ENCODE assay signal across 1 cellular context in the genomic region with DNA sequence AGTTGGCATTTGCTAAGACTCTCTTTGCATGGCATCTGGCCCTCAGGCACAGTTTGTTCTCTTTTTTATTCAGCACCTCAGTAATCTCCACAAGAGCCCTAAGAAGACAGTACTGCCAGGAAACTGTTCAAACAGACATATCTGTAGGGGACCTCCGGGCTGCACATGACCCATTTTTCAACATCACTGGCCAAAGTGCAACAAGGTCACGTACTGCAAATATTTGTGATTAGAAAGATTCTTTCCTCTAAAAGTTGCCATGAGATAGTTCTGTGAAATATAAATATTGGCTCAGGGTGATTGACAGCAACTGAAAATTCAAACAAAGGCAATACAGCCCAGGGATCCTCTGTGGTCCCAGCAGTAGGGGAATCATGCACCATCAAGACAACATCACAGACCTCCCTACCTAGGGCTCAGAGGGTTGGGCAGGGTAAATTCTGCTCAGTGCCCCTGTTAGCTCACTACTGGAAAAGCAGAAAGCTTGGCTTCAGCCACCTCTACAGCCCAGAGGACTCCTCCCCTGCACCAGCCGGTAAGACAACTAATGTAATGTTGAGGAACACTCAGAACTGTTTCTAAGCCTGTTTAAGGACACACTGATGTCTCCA.
A peak's percentile ranks its signal among the peaks of the same experiment; 100 is the strongest.
TF ChIP-seq lines count a peak whose summit lies in the region.

No MANE protein-coding gene starts in this region.

TF ChIP-seq in HepG2, 621 proteins besides CTCF, POLR2A, EP300 and RAD21 (continued from another document and continues in another):
- TF ChIP-seq ZNF784 (CRISPR knock-in tag; IDR thresholded peaks at IDR 0.05; ENCODE audit: borderline replicate concordance) = no peak
- TF ChIP-seq HOXA7 (CRISPR knock-in tag; IDR thresholded peaks at IDR 0.05) = no peak
- no peak for TF ChIP-seq ZKSCAN5 (CRISPR knock-in tag; IDR thresholded peaks at IDR 0.05)
- TF ChIP-seq ZNF451 (CRISPR knock-in tag; IDR thresholded peaks at IDR 0.05) = no peak
- TF ChIP-seq NRL (CRISPR knock-in tag; IDR thresholded peaks at IDR 0.05; ENCODE audit: borderline replicate concordance) = no peak
- peak; percentile 98 to 100 for TF ChIP-seq NR2F1 (CRISPR knock-in tag; IDR thresholded peaks at IDR 0.05)
- no peak for TF ChIP-seq MLLT10 (CRISPR knock-in tag; IDR thresholded peaks at IDR 0.05)
- no peak for TF ChIP-seq PAX8 (CRISPR knock-in tag; IDR thresholded peaks at IDR 0.05; ENCODE audit: borderline replicate concordance)
- TF ChIP-seq, protein P1, sequence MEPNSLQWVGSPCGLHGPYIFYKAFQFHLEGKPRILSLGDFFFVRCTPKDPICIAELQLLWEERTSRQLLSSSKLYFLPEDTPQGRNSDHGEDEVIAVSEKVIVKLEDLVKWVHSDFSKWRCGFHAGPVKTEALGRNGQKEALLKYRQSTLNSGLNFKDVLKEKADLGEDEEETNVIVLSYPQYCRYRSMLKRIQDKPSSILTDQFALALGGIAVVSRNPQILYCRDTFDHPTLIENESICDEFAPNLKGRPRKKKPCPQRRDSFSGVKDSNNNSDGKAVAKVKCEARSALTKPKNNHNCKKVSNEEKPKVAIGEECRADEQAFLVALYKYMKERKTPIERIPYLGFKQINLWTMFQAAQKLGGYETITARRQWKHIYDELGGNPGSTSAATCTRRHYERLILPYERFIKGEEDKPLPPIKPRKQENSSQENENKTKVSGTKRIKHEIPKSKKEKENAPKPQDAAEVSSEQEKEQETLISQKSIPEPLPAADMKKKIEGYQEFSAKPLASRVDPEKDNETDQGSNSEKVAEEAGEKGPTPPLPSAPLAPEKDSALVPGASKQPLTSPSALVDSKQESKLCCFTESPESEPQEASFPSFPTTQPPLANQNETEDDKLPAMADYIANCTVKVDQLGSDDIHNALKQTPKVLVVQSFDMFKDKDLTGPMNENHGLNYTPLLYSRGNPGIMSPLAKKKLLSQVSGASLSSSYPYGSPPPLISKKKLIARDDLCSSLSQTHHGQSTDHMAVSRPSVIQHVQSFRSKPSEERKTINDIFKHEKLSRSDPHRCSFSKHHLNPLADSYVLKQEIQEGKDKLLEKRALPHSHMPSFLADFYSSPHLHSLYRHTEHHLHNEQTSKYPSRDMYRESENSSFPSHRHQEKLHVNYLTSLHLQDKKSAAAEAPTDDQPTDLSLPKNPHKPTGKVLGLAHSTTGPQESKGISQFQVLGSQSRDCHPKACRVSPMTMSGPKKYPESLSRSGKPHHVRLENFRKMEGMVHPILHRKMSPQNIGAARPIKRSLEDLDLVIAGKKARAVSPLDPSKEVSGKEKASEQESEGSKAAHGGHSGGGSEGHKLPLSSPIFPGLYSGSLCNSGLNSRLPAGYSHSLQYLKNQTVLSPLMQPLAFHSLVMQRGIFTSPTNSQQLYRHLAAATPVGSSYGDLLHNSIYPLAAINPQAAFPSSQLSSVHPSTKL (CRISPR knock-in tag; IDR thresholded peaks at IDR 0.05) = peak; percentile 100
- TF ChIP-seq EEA1 (CRISPR knock-in tag; IDR thresholded peaks at IDR 0.05; ENCODE audit: borderline replicate concordance) = no peak
- TF ChIP-seq HOXA5 (CRISPR knock-in tag; IDR thresholded peaks at IDR 0.05) = peak; percentile 89; the same call in 1 of the 2 replicates
- peak; percentile 94 for TF ChIP-seq FOSL2 (CRISPR knock-in tag; IDR thresholded peaks at IDR 0.05)
- TF ChIP-seq ZBTB21 (CRISPR knock-in tag; IDR thresholded peaks at IDR 0.05) = no peak; the same call in 1 of the 2 replicates
- no peak for TF ChIP-seq SRSF1 (optimal IDR thresholded peaks at IDR 0.05; ENCODE audit: low read depth, low read length)
- TF ChIP-seq ERF (CRISPR knock-in tag; IDR thresholded peaks at IDR 0.05) = peak; percentile 94
- no peak for TF ChIP-seq SNRNP70 (IDR thresholded peaks at IDR 0.05; ENCODE audit: low read depth, low read length)
- TF ChIP-seq, protein P2, sequence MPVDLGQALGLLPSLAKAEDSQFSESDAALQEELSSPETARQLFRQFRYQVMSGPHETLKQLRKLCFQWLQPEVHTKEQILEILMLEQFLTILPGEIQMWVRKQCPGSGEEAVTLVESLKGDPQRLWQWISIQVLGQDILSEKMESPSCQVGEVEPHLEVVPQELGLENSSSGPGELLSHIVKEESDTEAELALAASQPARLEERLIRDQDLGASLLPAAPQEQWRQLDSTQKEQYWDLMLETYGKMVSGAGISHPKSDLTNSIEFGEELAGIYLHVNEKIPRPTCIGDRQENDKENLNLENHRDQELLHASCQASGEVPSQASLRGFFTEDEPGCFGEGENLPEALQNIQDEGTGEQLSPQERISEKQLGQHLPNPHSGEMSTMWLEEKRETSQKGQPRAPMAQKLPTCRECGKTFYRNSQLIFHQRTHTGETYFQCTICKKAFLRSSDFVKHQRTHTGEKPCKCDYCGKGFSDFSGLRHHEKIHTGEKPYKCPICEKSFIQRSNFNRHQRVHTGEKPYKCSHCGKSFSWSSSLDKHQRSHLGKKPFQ (CRISPR knock-in tag; IDR thresholded peaks at IDR 0.05; ENCODE audit: insufficient replicate concordance) = no peak
- no peak for TF ChIP-seq HCFC1 (IDR thresholded peaks at IDR 0.05; ENCODE audit: low read depth, low read length)
- no peak for TF ChIP-seq MTF1 (CRISPR knock-in tag; IDR thresholded peaks at IDR 0.05)
- no peak for TF ChIP-seq SRF (IDR thresholded peaks at IDR 0.05; ENCODE audit: low read depth, low read length)
- no peak for TF ChIP-seq ZNF687 (CRISPR knock-in tag; IDR thresholded peaks at IDR 0.05)
- TF ChIP-seq ZSCAN22 (CRISPR knock-in tag; IDR thresholded peaks at IDR 0.05) = no peak
- no peak for TF ChIP-seq PHB2 (IDR thresholded peaks at IDR 0.05; ENCODE audit: partially characterized antibody)
- TF ChIP-seq ZGPAT (CRISPR knock-in tag; IDR thresholded peaks at IDR 0.05) = peak; percentile 99
- TF ChIP-seq YY1 (IDR thresholded peaks at IDR 0.05; ENCODE audit: insufficient read depth, insufficient replicate concordance, low read depth, low read length) = no peak
- TF ChIP-seq ZNF121 (CRISPR knock-in tag; IDR thresholded peaks at IDR 0.05) = 0 out of 2 replicates have a peak, but pooled peaks have one; percentile 33
- peak; percentile 95 for TF ChIP-seq ATF2 (CRISPR knock-in tag; IDR thresholded peaks at IDR 0.05)
- TF ChIP-seq U2AF2 (IDR thresholded peaks at IDR 0.05; ENCODE audit: low read depth, low read length) = no peak
- TF ChIP-seq ZNF430 (CRISPR knock-in tag; IDR thresholded peaks at IDR 0.05) = no peak; the same call in 1 of the 2 replicates
- TF ChIP-seq EED (CRISPR knock-in tag; IDR thresholded peaks at IDR 0.05) = no peak
- TF ChIP-seq GPN1 (CRISPR knock-in tag; IDR thresholded peaks at IDR 0.05; ENCODE audit: borderline replicate concordance) = no peak
- 0 out of 2 replicates have a peak, but pooled peaks have one; percentile 54 for TF ChIP-seq HNRNPL (IDR thresholded peaks at IDR 0.05; ENCODE audit: low read depth, low read length)
- no peak for TF ChIP-seq NONO (IDR thresholded peaks at IDR 0.05)
- peak; percentile 73; the same call in 1 of the 2 replicates for TF ChIP-seq NONO (CRISPR knock-in tag; conservative IDR thresholded peaks at IDR 0.05)
- TF ChIP-seq ZZZ3 (CRISPR knock-in tag; IDR thresholded peaks at IDR 0.05; ENCODE audit: borderline replicate concordance) = no peak; the same call in 1 of the 2 replicates
- peak; percentile 54; the same call in 1 of the 2 replicates for TF ChIP-seq MIER2 (CRISPR knock-in tag; IDR thresholded peaks at IDR 0.05)
- peak; percentile 76 for TF ChIP-seq ZBTB4 (CRISPR knock-in tag; IDR thresholded peaks at IDR 0.05; ENCODE audit: borderline replicate concordance)
- peak; percentile 93 for TF ChIP-seq FOXA1 (IDR thresholded peaks at IDR 0.05)
- TF ChIP-seq FOXA1 (CRISPR knock-in tag; IDR thresholded peaks at IDR 0.05) = peak; percentile 98
- no peak for TF ChIP-seq CENPBD1 (CRISPR knock-in tag; IDR thresholded peaks at IDR 0.05; ENCODE audit: borderline replicate concordance, low read depth)
- TF ChIP-seq ZBTB3 (CRISPR knock-in tag; IDR thresholded peaks at IDR 0.05; ENCODE audit: borderline replicate concordance, low read depth) = no peak
